In the genomic region with DNA sequence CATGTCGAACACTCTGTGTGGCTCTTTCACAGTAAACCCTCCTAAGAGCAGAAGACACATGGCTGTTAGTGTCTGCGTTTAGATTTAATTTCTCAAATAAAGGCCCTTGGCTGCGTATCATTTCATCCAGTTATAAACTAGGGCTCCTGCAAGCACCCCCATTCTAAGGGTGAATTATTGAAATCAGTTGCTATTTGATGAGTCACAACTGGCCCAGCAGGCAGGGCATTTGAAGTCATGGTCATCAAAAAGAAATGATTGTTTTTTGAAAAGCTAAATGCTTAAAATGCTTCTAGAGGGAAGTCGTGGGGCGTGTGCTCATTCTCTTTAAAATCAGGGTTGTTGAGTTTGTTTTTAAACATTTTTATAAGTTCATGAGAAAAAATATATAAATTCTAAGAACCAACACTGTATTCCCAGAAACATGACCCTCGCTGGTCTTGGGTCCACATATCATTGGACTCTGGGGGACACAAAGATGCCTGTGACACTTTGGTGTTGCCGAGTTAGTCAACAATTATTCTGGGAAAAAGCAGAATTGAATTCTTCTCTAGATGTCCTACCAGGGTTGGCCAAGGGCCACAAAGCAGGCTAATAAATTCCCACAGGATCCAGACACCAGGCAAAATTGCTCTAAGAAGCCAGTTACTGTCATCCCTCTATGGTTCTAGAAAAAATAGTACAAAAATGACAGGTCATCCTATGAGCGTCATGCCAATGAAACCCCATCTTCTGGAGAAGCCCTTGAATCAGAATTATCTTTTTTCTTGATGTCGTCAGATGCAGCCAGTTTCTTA, we compare ENCODE assay signal across 19 cellular contexts.
DNase-seq lines count a peak whose midpoint lies in the region; ATAC-seq and TF ChIP-seq lines count a peak whose summit lies in the region.
"Had no signal": no experiment of that assay in that cellular context is flagged by ENCODE, and none has a peak within 500 bp of the region (broad histone marks: within the 10 kb centered on the region; RNA-seq: fewer than 3 reads in every experiment).

No MANE protein-coding gene starts in this region.

- no peaks in the 10 kb centered on the region for H3K9me3 Mint-ChIP-seq in activated T-cell treated with anti-CD3 and anti-CD28 coated beads, Interleukin-2, amount 50 U/mL, for 24 hours
- H3K9me3 Mint-ChIP-seq: CD8-positive, alpha-beta T cell had no signal

- H3K4me3 ChIP-seq in SJSA1: no peak overlapping the region
- H3K4me3 ChIP-seq in left ventricle myocardium inferior: no peak overlapping the region
- H3K4me3 ChIP-seq in sigmoid colon: peak overlapping the region in 2 of 4 donors; percentile 50 to 55
- H3K4me3 ChIP-seq: HAP-1, hepatocyte, MG63 had no signal

- H3K27ac Mint-ChIP-seq in activated T-cell treated with anti-CD3 and anti-CD28 coated beads, Interleukin-2, amount 50 U/mL, for 24 hours: no peak overlapping the region
- H3K27ac Mint-ChIP-seq: activated CD8-positive, alpha-beta memory T cell treated with anti-CD3 and anti-CD28 coated beads, Interleukin-2, amount 10 ng/mL, durations not matched to agents 7 days and 5 days; CD8-positive, alpha-beta T cell had no signal

- peaks cover 9% of the 10 kb centered on the region for H3K27me3 Mint-ChIP-seq in activated T-cell treated with anti-CD3 and anti-CD28 coated beads, Interleukin-2, amount 50 U/mL, for 24 hours

- H3K4me1 ChIP-seq in SJSA1 (replicated peaks): peaks cover 70% of the 10 kb centered on the region
- H3K4me1 ChIP-seq in left ventricle myocardium inferior: peaks cover 81% of the 10 kb centered on the region
- peaks cover 0 to 89% (median 61%) of the 10 kb centered on the region in 4 donors for H3K4me1 ChIP-seq in sigmoid colon
- H3K4me1 ChIP-seq: parathyroid adenoma had no signal

- H3K36me3 Mint-ChIP-seq in activated T-cell treated with anti-CD3 and anti-CD28 coated beads, Interleukin-2, amount 50 U/mL, for 24 hours (ENCODE audit: low read depth): no peaks in the 10 kb centered on the region
- H3K36me3 Mint-ChIP-seq: activated CD8-positive, alpha-beta memory T cell treated with anti-CD3 and anti-CD28 coated beads, Interleukin-2, amount 10 ng/mL, durations not matched to agents 7 days and 5 days; CD8-positive, alpha-beta T cell had no signal

- H3K36me3 ChIP-seq in SJSA1 (no peaks in the 10 kb centered on the region), left ventricle myocardium inferior (peaks cover 18% of the 10 kb centered on the region), sigmoid colon (peaks cover 12 to 47% (median 22%) of the 10 kb centered on the region in 4 donors)
- H3K36me3 ChIP-seq: HAP-1, MG63 had no signal

- no peak overlapping the region for H3K4me3 Mint-ChIP-seq in activated T-cell treated with anti-CD3 and anti-CD28 coated beads, Interleukin-2, amount 50 U/mL, for 24 hours
- H3K4me3 Mint-ChIP-seq: activated CD8-positive, alpha-beta memory T cell treated with anti-CD3 and anti-CD28 coated beads, Interleukin-2, amount 10 ng/mL, durations not matched to agents 7 days and 5 days; CD8-positive, alpha-beta T cell had no signal

- TF ChIP-seq POLR2A in sigmoid colon (IDR thresholded peaks at IDR 0.05): no peak

- TF ChIP-seq EP300 in sigmoid colon (IDR thresholded peaks at IDR 0.05): no peak

- 85 to 92% methylated on average over 9 of the region's 9 CpGs for WGBS in sigmoid colon, 2 donors

- intact Hi-C loops in left ventricle myocardium inferior (cut with micrococcal nuclease): no loop called here
- intact Hi-C loops in sigmoid colon (cut with DNase I): loop anchor here (5.0 kb wide), 1 partner anchor 269 kb away; no protein-coding TSS in a partner anchor

- TF ChIP-seq CTCF in left ventricle myocardium inferior (IDR thresholded peaks at IDR 0.05; ENCODE audit: borderline replicate concordance): no peak
- no peak for TF ChIP-seq CTCF in sigmoid colon (IDR thresholded peaks at IDR 0.05)

- H3K9me3 ChIP-seq in SJSA1 (replicated peaks): no peaks in the 10 kb centered on the region
- H3K9me3 ChIP-seq in left ventricle myocardium inferior (replicated peaks): no peaks in the 10 kb centered on the region
- no peaks in the 10 kb centered on the region for H3K9me3 ChIP-seq in sigmoid colon
- H3K9me3 ChIP-seq: HAP-1, MG63 had no signal

- H3K27me3 ChIP-seq in SJSA1 (replicated peaks) (no peaks in the 10 kb centered on the region), left ventricle myocardium inferior (ENCODE audit: low read depth) (no peaks in the 10 kb centered on the region), sigmoid colon (no peaks in the 10 kb centered on the region)
- H3K27me3 ChIP-seq: hepatocyte, MG63 had no signal

- ATAC-seq in HG03521 (IDR thresholded peaks at IDR 0.05; ENCODE audit: unreplicated experiment): no peak
- ATAC-seq: activated CD8-positive, alpha-beta memory T cell treated with anti-CD3 and anti-CD28 coated beads, Interleukin-2, amount 10 ng/mL, durations not matched to agents 7 days and 5 days; CD8-positive, alpha-beta T cell; esophagus mucosa had no signal

- H3K27ac ChIP-seq in SJSA1: 0 out of 2 replicates have a peak overlapping the region, but pooled peaks have one; percentile 2
- H3K27ac ChIP-seq in left ventricle myocardium inferior (replicated peaks): peak overlapping the region; percentile 72
- peak overlapping the region; percentile 84 to 98 (median 94) for H3K27ac ChIP-seq in sigmoid colon
- H3K27ac ChIP-seq: hepatocyte, parathyroid adenoma had no signal

- peaks cover 12% of the 10 kb centered on the region for H3K4me1 Mint-ChIP-seq in activated T-cell treated with anti-CD3 and anti-CD28 coated beads, Interleukin-2, amount 50 U/mL, for 24 hours (ENCODE audit: low read depth)

- DNase-seq in AG08395 (ENCODE audit: low spot score): peak; percentile 31
- no peak for DNase-seq in SJSA1 (ENCODE audit: low read depth in 1 of 2, low spot score in 2 of 2)
- DNase-seq in left ventricle myocardium inferior: no peak
- DNase-seq in sigmoid colon: peak; percentile 73
- no peak for DNase-seq in NCI-H146 (lab: John Stamatoyannopoulos, UW)
- DNase-seq in activated T-cell treated with anti-CD3 and anti-CD28 coated beads, Interleukin-2, amount 50 U/mL, for 24 hours: no peak
- DNase-seq in H4 (ENCODE audit: low spot score): no peak
- DNase-seq: activated CD8-positive, alpha-beta memory T cell treated with anti-CD3 and anti-CD28 coated beads, Interleukin-2, amount 10 ng/mL, durations not matched to agents 7 days and 5 days; activated effector memory CD4-positive, alpha-beta T cell treated with anti-CD3 and anti-CD28 coated beads, Interleukin-2, amount 50 U/mL, for 16 hours; CD8-positive, alpha-beta T cell; DMS79 treated with DMSO at 0.1 percent for 48 hours; MG63; NCI-H187; stimulated activated naive CD4-positive, alpha-beta T cell had no signal

Comparison
In these comparisons a context has a peak if more than half of its experiments do, and no peak if none do; other contexts are left out.
1. DNase-seq: peak in AG08395 (single experiment) and sigmoid colon (single experiment); none in SJSA1 (0 of 2), left ventricle myocardium inferior (single experiment), NCI-H146 (single experiment), activated T-cell treated with anti-CD3 and anti-CD28 coated beads, Interleukin-2, amount 50 U/mL, for 24 hours (single experiment) and H4 (single experiment).
2. H3K27ac ChIP-seq: peak in every context shown above with its lines; median percentile 94 in sigmoid colon; 72 in left ventricle myocardium inferior; 2 in SJSA1.